In genomic region chr9:92682269-92682668, GRCh38 we compare ENCODE assay signal across 17 cellular contexts. TPM values are rescaled to one million over a fixed set of nuclear protein-coding genes. Genes with fewer than 3 reads are reported as not detected.
DNase-seq lines count a peak whose midpoint lies in the region; ATAC-seq and TF ChIP-seq lines count a peak whose summit lies in the region.
"Had no signal": no experiment of that assay in that cellular context is flagged by ENCODE, and none has a peak within 500 bp of the region (broad histone marks: within the 10 kb centered on the region; RNA-seq: fewer than 3 reads in every experiment).

No MANE protein-coding gene starts in this region.

- H3K79me1 ChIP-seq in H9 (ENCODE audit: insufficient read depth, low read depth, low read length, poor library complexity, severe bottlenecking), result no peaks in the 10 kb centered on the region

- H3K4me1 ChIP-seq in H9 (ENCODE audit: insufficient read depth, low read length) (peaks cover 4% of the 10 kb centered on the region; the same call in 1 of the 2 replicates), right cardiac atrium (ENCODE audit: control insufficient read depth, insufficient read depth, low read length) (no peaks in the 10 kb centered on the region), MM.1S (ENCODE audit: low read length) (no peaks in the 10 kb centered on the region)
- H3K4me1 ChIP-seq: Caco-2 had no signal

- WGBS in H9 (ENCODE audit: extremely low coverage, insufficient read length, low lambda C conversion rate), result no CpG with 5 or more reads among the region's 8 CpGs
- WGBS in right cardiac atrium, result 95% methylated on average over 8 of the region's 8 CpGs

- no peaks in the 10 kb centered on the region for H3K9me2 ChIP-seq in MM.1S (replicated peaks; ENCODE audit: insufficient read depth, low read length)

- no peak overlapping the region for H3K4me3 Mint-ChIP-seq in H9
- H3K4me3 Mint-ChIP-seq in natural killer cell treated with Interleukin-12 subunit alpha and Interleukin-12 subunit beta and Interleukin-15 and Interleukin-18, amount 100 ng/mL, for 72 hours, result no peak overlapping the region
- H3K4me3 Mint-ChIP-seq: CD8-positive, alpha-beta memory T cell; GM23338 had no signal

- H2BK5ac ChIP-seq in H9 (ENCODE audit: insufficient read length, low read length), result no peak overlapping the region

- H3K27ac ChIP-seq in H9 (ENCODE audit: insufficient read length, low read depth, low read length) (no peak overlapping the region), coronary artery (no peak overlapping the region), skin epidermis (peak overlapping the region; percentile 22 to 96 (median 90)), right cardiac atrium (ENCODE audit: low read length) (no peak overlapping the region), MM.1S (ENCODE audit: low read length) (no peak overlapping the region)
- H3K27ac ChIP-seq: BLaER1 had no signal

- H3K4me2 ChIP-seq in H9 (ENCODE audit: insufficient read depth, insufficient read length, low read length) (no peak overlapping the region), MM.1S (ENCODE audit: low read depth, low read length) (no peak overlapping the region)
- H3K4me2 ChIP-seq: BLaER1, GM23338 had no signal

- H3K27ac Mint-ChIP-seq in H9, result no peak overlapping the region
- no peak overlapping the region for H3K27ac Mint-ChIP-seq in natural killer cell treated with Interleukin-12 subunit alpha and Interleukin-12 subunit beta and Interleukin-15 and Interleukin-18, amount 100 ng/mL, for 72 hours
- H3K27ac Mint-ChIP-seq: CD8-positive, alpha-beta memory T cell; GM23338 had no signal

- H2BK12ac ChIP-seq in H9 (ENCODE audit: insufficient read length, low read depth, low read length), result no peak overlapping the region

- H3K27me3 ChIP-seq in H9 (ENCODE audit: insufficient read depth, low read length), result no peaks in the 10 kb centered on the region
- no peaks in the 10 kb centered on the region for H3K27me3 ChIP-seq in right cardiac atrium (ENCODE audit: control insufficient read depth, insufficient read depth)
- H3K27me3 ChIP-seq in MM.1S (replicated peaks; ENCODE audit: insufficient read depth, low read length), result no peaks in the 10 kb centered on the region
- H3K27me3 ChIP-seq: BLaER1 had no signal

- no peak overlapping the region for H4K91ac ChIP-seq in H9 (ENCODE audit: insufficient read length, low read depth, low read length)

- H3K79me2 ChIP-seq in H9 (ENCODE audit: insufficient read depth, low read length), result no peaks in the 10 kb centered on the region
- no peaks in the 10 kb centered on the region for H3K79me2 ChIP-seq in MM.1S (ENCODE audit: low read length)

- peak overlapping the region; percentile 8 for H2AK5ac ChIP-seq in H9 (ENCODE audit: insufficient read length, low read length)

- H3K36me3 Mint-ChIP-seq in H9 (ENCODE audit: insufficient read depth in 1 of 3, low read depth in 3 of 3), result no peaks in the 10 kb centered on the region
- H3K36me3 Mint-ChIP-seq in natural killer cell treated with Interleukin-12 subunit alpha and Interleukin-12 subunit beta and Interleukin-15 and Interleukin-18, amount 100 ng/mL, for 72 hours, result no peaks in the 10 kb centered on the region

- no peak overlapping the region for H3K56ac ChIP-seq in H9 (ENCODE audit: insufficient read length, low read depth, low read length)

- H3K27me3 Mint-ChIP-seq in H9 (ENCODE audit: low read depth), result no peaks in the 10 kb centered on the region
- H3K27me3 Mint-ChIP-seq in natural killer cell treated with Interleukin-12 subunit alpha and Interleukin-12 subunit beta and Interleukin-15 and Interleukin-18, amount 100 ng/mL, for 72 hours, result no peaks in the 10 kb centered on the region

- H3K9me3 Mint-ChIP-seq in H9, result no peaks in the 10 kb centered on the region; a peak in 1 of 5 replicates
- no peaks in the 10 kb centered on the region for H3K9me3 Mint-ChIP-seq in natural killer cell treated with Interleukin-12 subunit alpha and Interleukin-12 subunit beta and Interleukin-15 and Interleukin-18, amount 100 ng/mL, for 72 hours
- H3K9me3 Mint-ChIP-seq: CD8-positive, alpha-beta memory T cell had no signal

- H3K4ac ChIP-seq in H9 (ENCODE audit: low read depth, low read length), result no peak overlapping the region

- intact Hi-C loops in right cardiac atrium (cut with DNase I), result no loop called here

- no peak overlapping the region for H3K23ac ChIP-seq in H9 (ENCODE audit: insufficient read length, low read depth, low read length)

- H3K9ac ChIP-seq in H9 (ENCODE audit: extremely low read depth, insufficient read length, low read length), result peak overlapping the region; percentile 11
- H3K9ac ChIP-seq in MM.1S (ENCODE audit: low read length), result no peak overlapping the region
- H3K9ac ChIP-seq: BLaER1 had no signal

- no peak for ATAC-seq in right cardiac atrium
- no peak for ATAC-seq in natural killer cell treated with Interleukin-12 subunit alpha and Interleukin-12 subunit beta and Interleukin-15 and Interleukin-18, amount 100 ng/mL, for 72 hours
- ATAC-seq: GM23338 had no signal

- no peaks in the 10 kb centered on the region for H3K36me3 ChIP-seq in MM.1S (replicated peaks; ENCODE audit: insufficient read depth, low read length)
- H3K36me3 ChIP-seq: BLaER1, HAP-1 had no signal

- no peak overlapping the region for H2BK120ac ChIP-seq in H9 (ENCODE audit: low read depth, low read length, poor library complexity, severe bottlenecking)

- H4K5ac ChIP-seq in H9 (ENCODE audit: insufficient read length, low read depth, low read length), result no peak overlapping the region

- H3K4me3 ChIP-seq in coronary artery (no peak overlapping the region), skin epidermis (no peak overlapping the region), right cardiac atrium (ENCODE audit: low read length) (no peak overlapping the region), MM.1S (ENCODE audit: low read length) (no peak overlapping the region)
- H3K4me3 ChIP-seq: BLaER1, GM23338, HAP-1 had no signal

- TF ChIP-seq CTCF in H9 (conservative IDR thresholded peaks at IDR 0.05) (no peak), coronary artery (IDR thresholded peaks at IDR 0.05) (no peak), MM.1S (IDR thresholded peaks at IDR 0.05; ENCODE audit: low read length) (no peak)

- H2BK20ac ChIP-seq in H9 (ENCODE audit: low read depth, low read length, poor library complexity, severe bottlenecking), result no peak overlapping the region

- no peak overlapping the region for H3K14ac ChIP-seq in H9 (ENCODE audit: insufficient read depth, low read length)

- no peak overlapping the region for H4K8ac ChIP-seq in H9 (replicated peaks; ENCODE audit: insufficient read length, low read depth, low read length)

- no peak for DNase-seq in H9
- DNase-seq in coronary artery (ENCODE audit: low spot score), result peak; percentile 52
- DNase-seq in mesenteric fat pad (ENCODE audit: low spot score), result peak; percentile 60
- DNase-seq in right cardiac atrium, result no peak
- DNase-seq in activated CD4-positive, alpha-beta T cell treated with anti-CD3 and anti-CD28 coated beads, Interleukin-2, amount 50 U/mL, for 48 hours, result no peak
- DNase-seq in natural killer cell treated with Interleukin-12 subunit alpha and Interleukin-12 subunit beta and Interleukin-15 and Interleukin-18, amount 100 ng/mL, for 72 hours (ENCODE audit: low spot score), result no peak
- no peak for DNase-seq in MM.1S
- DNase-seq: 8988T; AML-193; Caco-2; CD8-positive, alpha-beta memory T cell; DND-41; GDM1 had no signal

- H3K4me1 Mint-ChIP-seq in H9, result peaks cover 17 to 19% of the 10 kb centered on the region in 2 experiments
- H3K4me1 Mint-ChIP-seq in natural killer cell treated with Interleukin-12 subunit alpha and Interleukin-12 subunit beta and Interleukin-15 and Interleukin-18, amount 100 ng/mL, for 72 hours (ENCODE audit: low read depth in 2 of 2), result no peaks in the 10 kb centered on the region
- H3K4me1 Mint-ChIP-seq: CD8-positive, alpha-beta memory T cell had no signal

- H3K18ac ChIP-seq in H9 (ENCODE audit: insufficient read length, low read depth, low read length), result no peak overlapping the region

- H4K20me1 ChIP-seq in H9 (ENCODE audit: control insufficient read depth, insufficient read depth, insufficient read length) (no peaks in the 10 kb centered on the region), MM.1S (ENCODE audit: insufficient read depth, low read length) (no peaks in the 10 kb centered on the region)
- H4K20me1 ChIP-seq: BLaER1 had no signal

- no peaks in the 10 kb centered on the region for H3K23me2 ChIP-seq in H9 (ENCODE audit: insufficient read length, low read depth, low read length, poor library complexity, severe bottlenecking)

- no peak overlapping the region for H2BK15ac ChIP-seq in H9 (ENCODE audit: low read depth, low read length)

- H3F3A ChIP-seq in MM.1S (ENCODE audit: insufficient read depth, low read length), result no peaks in the 10 kb centered on the region

- H3K9me3 ChIP-seq in H9 (ENCODE audit: control insufficient read depth, low read depth, low read length) (no peaks in the 10 kb centered on the region), right cardiac atrium (ENCODE audit: control insufficient read depth, low read length) (no peaks in the 10 kb centered on the region), MM.1S (replicated peaks; ENCODE audit: insufficient read depth, low read length) (no peaks in the 10 kb centered on the region)
- H3K9me3 ChIP-seq: BLaER1, Caco-2, HAP-1 had no signal

- H3T11ph ChIP-seq in H9 (ENCODE audit: low read length), result no peak overlapping the region

- H2AFZ ChIP-seq in H9 (ENCODE audit: low read length), result no peak overlapping the region
- H2AFZ ChIP-seq in MM.1S (ENCODE audit: low read length), result no peak overlapping the region
- H2AFZ ChIP-seq: GM23338 had no signal

RNA-seq across cellular contexts. Expression of gene IPPK, which starts 12.3 kb away (rescaled TPM):
- 10.7 and 12.9 TPM in 2 replicates for total RNA-seq in H9 (2021)
- total RNA-seq in mesenteric fat pad, result 10.1 TPM
- 10 to 100 TPM; 10.2 to 20.9 (median 11.6) TPM for total RNA-seq in right cardiac atrium
- polyA plus RNA-seq in right cardiac atrium, result 8.6 TPM
- total RNA-seq in natural killer cell treated with Interleukin-12 subunit alpha and Interleukin-12 subunit beta and Interleukin-15 and Interleukin-18, amount 100 ng/mL, for 72 hours, result 10 to 100 TPM; 11.8 to 21.9 TPM

Comparison
In these comparisons a context has a peak if more than half of its experiments do, and no peak if none do; other contexts are left out.
1. DNase-seq: peak in coronary artery (single experiment) and mesenteric fat pad (single experiment); none in H9 (single experiment), right cardiac atrium (0 of 3), activated CD4-positive, alpha-beta T cell treated with anti-CD3 and anti-CD28 coated beads, Interleukin-2, amount 50 U/mL, for 48 hours (0 of 2), natural killer cell treated with Interleukin-12 subunit alpha and Interleukin-12 subunit beta and Interleukin-15 and Interleukin-18, amount 100 ng/mL, for 72 hours (single experiment) and MM.1S (single experiment).
2. H3K27ac ChIP-seq: peak in skin epidermis (21 of 21); none in H9 (single experiment), coronary artery (0 of 2), right cardiac atrium (single experiment) and MM.1S (single experiment).